8 cellular contexts compared by ENCODE assay signal in the genomic region with DNA sequence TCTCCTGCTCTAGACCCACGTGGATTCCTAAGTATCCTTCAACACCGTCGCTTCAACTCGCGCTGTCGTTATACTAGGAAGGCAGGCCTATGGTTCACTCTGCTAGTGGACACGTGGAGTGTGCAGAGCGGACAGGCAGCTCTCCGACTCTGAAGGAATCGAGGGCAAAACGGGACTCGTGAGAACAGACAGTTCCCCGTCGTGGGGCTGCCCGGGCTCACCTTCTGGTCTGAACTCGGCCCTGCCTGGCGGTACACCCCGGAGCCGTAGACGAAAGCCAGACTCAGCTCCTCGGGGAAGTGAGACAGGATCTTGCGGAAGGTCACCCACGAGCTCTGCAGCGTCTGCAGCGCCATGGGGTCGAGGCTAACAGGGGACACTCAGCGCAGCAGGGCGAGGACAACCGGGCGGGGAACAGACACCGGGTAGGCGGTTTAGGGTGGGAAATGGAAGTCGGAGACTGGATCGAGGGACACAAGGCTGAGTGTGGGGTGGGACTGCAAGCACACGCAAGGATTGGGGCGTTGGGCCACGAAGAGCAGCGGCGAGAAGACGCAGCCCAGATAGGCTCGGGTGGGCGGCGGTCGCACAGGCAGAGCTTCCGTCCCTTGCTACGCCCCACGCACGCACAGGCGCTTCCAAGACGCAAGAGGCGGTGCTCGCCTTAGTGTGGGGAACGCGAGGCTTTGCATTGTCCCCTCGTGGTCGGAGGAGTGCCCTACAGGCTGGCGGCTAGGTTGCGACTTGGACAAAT. TPM values are rescaled to one million over a fixed set of nuclear protein-coding genes. Genes with fewer than 3 reads are reported as not detected.
A peak's percentile ranks its signal among the peaks of the same experiment; 100 is the strongest.
DNase-seq lines count a peak whose midpoint lies in the region; TF ChIP-seq lines count a peak whose summit lies in the region.

A gene with protein sequence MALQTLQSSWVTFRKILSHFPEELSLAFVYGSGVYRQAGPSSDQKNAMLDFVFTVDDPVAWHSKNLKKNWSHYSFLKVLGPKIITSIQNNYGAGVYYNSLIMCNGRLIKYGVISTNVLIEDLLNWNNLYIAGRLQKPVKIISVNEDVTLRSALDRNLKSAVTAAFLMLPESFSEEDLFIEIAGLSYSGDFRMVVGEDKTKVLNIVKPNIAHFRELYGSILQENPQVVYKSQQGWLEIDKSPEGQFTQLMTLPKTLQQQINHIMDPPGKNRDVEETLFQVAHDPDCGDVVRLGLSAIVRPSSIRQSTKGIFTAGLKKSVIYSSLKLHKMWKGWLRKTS (minus strand): TSS at position 605 of the 754 bp plus-strand sequence. CDS start 249 bp downstream, at position 356.

- H3F3A ChIP-seq in Loucy (ENCODE audit: low read depth) = no peaks in the 10 kb centered on the region

- TF ChIP-seq CTCF in Loucy (conservative IDR thresholded peaks at IDR 0.05; ENCODE audit: low read length) (peak; percentile 74), subcutaneous adipose tissue (IDR thresholded peaks at IDR 0.05; ENCODE audit: low read depth) (no peak)

- peaks cover 2% of the 10 kb centered on the region; the same call in 1 of the 2 replicates for H3K27me3 ChIP-seq in H7 (ENCODE audit: control insufficient read depth, insufficient read depth, low read length)
- H3K27me3 ChIP-seq in Loucy (ENCODE audit: insufficient read depth, low read length, poor library complexity, severe bottlenecking) = no peaks in the 10 kb centered on the region
- H3K27me3 ChIP-seq in neuronal stem cell (ENCODE audit: control insufficient read depth in 3 of 3, insufficient read depth in 3 of 3, low read depth in 1 of 3, low read length in 3 of 3) = peaks cover 0 to 26% (median 9%) of the 10 kb centered on the region in 3 experiments

- H3K36me3 ChIP-seq in H7 (replicated peaks; ENCODE audit: control insufficient read depth, insufficient read depth, low read length) = peaks cover 6% of the 10 kb centered on the region
- H3K36me3 ChIP-seq in Loucy (ENCODE audit: insufficient read depth, low read length) = peaks cover 10% of the 10 kb centered on the region; the same call in 1 of the 2 replicates
- H3K36me3 ChIP-seq in neuronal stem cell (replicated peaks in 1 of 2; ENCODE audit: control insufficient read depth in 2 of 2, insufficient read depth in 2 of 2, low read length in 2 of 2) = peaks cover 14 to 28% of the 10 kb centered on the region in 2 donors

- H2BK120ac ChIP-seq in neuronal stem cell (ENCODE audit: low read depth, low read length) = no peak within 1 kb of the TSS

- H3K4me1 ChIP-seq in Loucy (ENCODE audit: insufficient read depth, low read length, poor library complexity, severe bottlenecking) (peaks cover 13% of the 10 kb centered on the region), neuronal stem cell (ENCODE audit: control insufficient read depth in 2 of 2, insufficient read depth in 1 of 2, low read depth in 1 of 2, low read length in 2 of 2) (peaks cover 2 to 3% of the 10 kb centered on the region in 2 donors)

- peak within 1 kb of the TSS; percentile 82 for H3K23ac ChIP-seq in neuronal stem cell (ENCODE audit: low read depth, low read length, poor library complexity)

- no peak within 1 kb of the TSS for H3K4ac ChIP-seq in neuronal stem cell (ENCODE audit: low read length)

- peaks cover 27% of the 10 kb centered on the region for H3K79me2 ChIP-seq in Loucy (ENCODE audit: insufficient read depth, low read length)

- DNase-seq in GDM1 (lab: John Stamatoyannopoulos, UW) (peak; percentile 88), H7 (peak; percentile 86), SIG-M5 treated with dmso at 0.1 percent for 504 hours (lab: John Stamatoyannopoulos, UW; ENCODE audit: unreplicated experiment) (peak; percentile 92), foreskin melanocyte (peak; percentile 87), neuronal stem cell (ENCODE audit: low spot score) (peak; percentile 65)
- DNase-seq in activated gamma-delta T cell treated with anti-CD3 and anti-CD28 coated beads, Interleukin-2, amount 50 U/mL, for 16 hours (ENCODE audit: low read depth) = peak; percentile 81

- no CpG with 5 or more reads among the region's 58 CpGs for WGBS in neuronal stem cell (ENCODE audit: extremely low coverage in 2 of 2, insufficient read length in 2 of 2, insufficient replicate concordance in 1 of 2), 2 donors

- H4K8ac ChIP-seq in neuronal stem cell (ENCODE audit: low read depth, low read length) = no peak within 1 kb of the TSS

- H3K4me2 ChIP-seq in Loucy (ENCODE audit: low read depth, low read length, poor library complexity, severe bottlenecking) = peak within 1 kb of the TSS; percentile 87
- peak within 1 kb of the TSS; percentile 89 for H3K4me2 ChIP-seq in neuronal stem cell (ENCODE audit: insufficient read depth, low read length, poor library complexity, severe bottlenecking)

- no peaks in the 10 kb centered on the region for H3K9me3 ChIP-seq in Loucy (ENCODE audit: insufficient read depth, low read depth, low read length)
- peaks cover 0 to 2% of the 10 kb centered on the region in 2 donors for H3K9me3 ChIP-seq in neuronal stem cell (replicated peaks in 1 of 2; ENCODE audit: control insufficient read depth in 2 of 2, insufficient read depth in 1 of 2, low read depth in 1 of 2, low read length in 2 of 2)

- H2BK15ac ChIP-seq in neuronal stem cell (ENCODE audit: low read length) = peak within 1 kb of the TSS; percentile 20

- no peak within 1 kb of the TSS for H4K91ac ChIP-seq in neuronal stem cell (ENCODE audit: low read depth, low read length, poor library complexity)

- H2AK5ac ChIP-seq in neuronal stem cell (ENCODE audit: low read depth, low read length) = peak within 1 kb of the TSS; percentile 77

- no peak within 1 kb of the TSS for H2BK5ac ChIP-seq in neuronal stem cell (ENCODE audit: low read length)

- H3K18ac ChIP-seq in neuronal stem cell (ENCODE audit: low read length) = peak within 1 kb of the TSS; percentile 84

- H2AFZ ChIP-seq in Loucy (ENCODE audit: low read length) = peak within 1 kb of the TSS; percentile 94
- peak within 1 kb of the TSS; percentile 83 for H2AFZ ChIP-seq in neuronal stem cell (ENCODE audit: low read length)

- H2BK12ac ChIP-seq in neuronal stem cell (ENCODE audit: low read length) = no peak within 1 kb of the TSS

- peak within 1 kb of the TSS; percentile 18 for H3K27ac ChIP-seq in neuronal stem cell (replicated peaks; ENCODE audit: low read length)

- peaks cover 4% of the 10 kb centered on the region for H3K79me1 ChIP-seq in neuronal stem cell (ENCODE audit: low read depth, low read length)

- peak within 1 kb of the TSS; percentile 91 for H3K14ac ChIP-seq in neuronal stem cell (ENCODE audit: low read length)

- peak within 1 kb of the TSS; percentile 93 for H3K4me3 ChIP-seq in H7 (ENCODE audit: insufficient read depth, low read depth, low read length)
- peak within 1 kb of the TSS; percentile 99 for H3K4me3 ChIP-seq in Loucy (ENCODE audit: low read length, poor library complexity, severe bottlenecking)
- H3K4me3 ChIP-seq in neuronal stem cell (ENCODE audit: low read length in 2 of 2) = peak within 1 kb of the TSS; percentile 70 to 95

- H3K9me2 ChIP-seq in Loucy (replicated peaks; ENCODE audit: low read depth, low read length) = no peaks in the 10 kb centered on the region

- peaks cover 12% of the 10 kb centered on the region for H4K20me1 ChIP-seq in Loucy (ENCODE audit: insufficient read depth, low read length, poor library complexity, severe bottlenecking)

- H3K9ac ChIP-seq in Loucy (ENCODE audit: low read depth, low read length, poor library complexity, severe bottlenecking) (peak within 1 kb of the TSS; percentile 96), neuronal stem cell (ENCODE audit: low read depth, low read length, poor library complexity) (peak within 1 kb of the TSS; percentile 99)

RNA-seq across cellular contexts. Expression of the gene that starts here (rescaled TPM):
- total RNA-seq in H7 (2014; rRNA removed; shearing (Covaris generic)) = 6.4 and 9.0 TPM in 2 replicates
- 24.9 TPM for polyA plus RNA-seq in neuronal stem cell (2013, experiment 1 of 2)
- 26.9 TPM for polyA plus RNA-seq in neuronal stem cell (2013, experiment 2 of 2)
- total RNA-seq in subcutaneous adipose tissue = 10 to 100 TPM in 3 of 4 donors, 1 to 10 TPM in 1; 9.5 to 26.0 (median 10.6) TPM

Comparison
In these comparisons a context has a peak if more than half of its experiments do, and no peak if none do; other contexts are left out.
1. Peak in every context shown above with its lines: DNase-seq, H3K4me3 ChIP-seq and H3K27ac ChIP-seq.